Comparison of ENCODE assay signal across 30 cellular contexts in the genomic region with DNA sequence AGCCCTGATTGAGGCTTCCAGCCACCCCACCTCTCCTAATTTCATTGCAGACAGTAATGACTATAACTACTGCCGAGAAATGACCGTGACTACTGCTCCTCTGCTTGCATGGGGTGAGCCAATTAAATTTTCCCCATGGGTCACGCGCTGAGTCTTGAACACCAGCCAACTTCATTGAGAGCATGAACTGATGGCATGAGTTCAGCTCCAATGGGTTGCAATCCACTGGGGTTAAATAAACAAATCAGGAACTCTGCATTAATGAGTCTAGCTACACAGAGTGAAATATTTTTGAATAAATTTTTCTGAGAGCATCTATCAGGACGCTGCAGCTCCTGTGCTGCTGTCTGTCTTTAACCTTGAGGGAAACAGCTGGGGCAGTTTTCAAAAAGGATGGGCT.
"Had no signal": no experiment of that assay in that cellular context is flagged by ENCODE, and none has a peak within 500 bp of the region (broad histone marks: within the 10 kb centered on the region; RNA-seq: fewer than 3 reads in every experiment).

No MANE protein-coding gene starts in this region.

- FAIRE-seq: islet of Langerhans, kidney had no signal

- H3K9me3 Mint-ChIP-seq: mesothelial cell of epicardium; natural killer cell; stimulated activated memory B cell treated with anti-CD40 and anti-IgM and Interleukin-4, amounts not matched to agents 10 μg/mL and 1 μg/mL and 100 μg/mL, for 72 hours; stimulated activated naive CD8-positive, alpha-beta T cell treated with anti-CD3 and anti-CD28 coated beads, Interleukin-15, amount 100 ng/mL, for 72 hours had no signal

- ATAC-seq: left colon; left lung; stimulated activated memory B cell treated with anti-CD40 and anti-IgM and Interleukin-4, amounts not matched to agents 10 μg/mL and 1 μg/mL and 100 μg/mL, for 72 hours; stimulated activated naive CD8-positive, alpha-beta T cell treated with anti-CD3 and anti-CD28 coated beads, Interleukin-15, amount 100 ng/mL, for 72 hours had no signal

- DNase-seq: hypothalamus; immature natural killer cell; kidney; left colon; left lung; mesendoderm; naive B cell; natural killer cell; nephron progenitor cell; occipital lobe; right lobe of liver; stimulated activated CD4-positive, alpha-beta T cell treated with anti-CD3 and anti-CD28 coated beads, Interleukin-1b, Interleukin-23, amount 100 ng/mL, for 48 hours; stimulated activated CD4-positive, alpha-beta T cell treated with anti-CD3 and anti-CD28 coated beads, Interleukin-2, amount 100 ng/mL, for 48 hours; stimulated activated CD4-positive, alpha-beta T cell treated with anti-CD3 and anti-CD28 coated beads, Interleukin-4, amount 100 ng/mL, for 4 hours; stimulated activated CD8-positive, alpha-beta memory T cell treated with anti-CD3 and anti-CD28 coated beads, Interleukin-4, amount 100 ng/mL, for 48 hours; stimulated activated naive CD4-positive, alpha-beta T cell treated with Interleukin-2 at 50 U/mL for 16 hours; stimulated activated naive CD8-positive, alpha-beta T cell treated with anti-CD3 and anti-CD28 coated beads, Interleukin-15, amount 100 ng/mL, for 72 hours; substantia nigra; transverse colon; upper lobe of left lung had no signal

- H3K4me3 Mint-ChIP-seq: immature natural killer cell; mesothelial cell of epicardium; naive B cell; natural killer cell; nephron progenitor cell; neural progenitor cell; stimulated activated memory B cell treated with anti-CD40 and anti-IgM and Interleukin-4, amounts not matched to agents 10 μg/mL and 1 μg/mL and 100 μg/mL, for 72 hours; stimulated activated naive CD8-positive, alpha-beta T cell treated with anti-CD3 and anti-CD28 coated beads, Interleukin-15, amount 100 ng/mL, for 72 hours had no signal

- H3K36me3 Mint-ChIP-seq: immature natural killer cell; mesothelial cell of epicardium; naive B cell; natural killer cell; stimulated activated memory B cell treated with anti-CD40 and anti-IgM and Interleukin-4, amounts not matched to agents 10 μg/mL and 1 μg/mL and 100 μg/mL, for 72 hours had no signal

- H3K27ac ChIP-seq: left lung, neural progenitor cell, neutrophil, parathyroid adenoma, right atrium auricular region, right lobe of liver, transverse colon, upper lobe of left lung, vagina had no signal

- H3K4me1 ChIP-seq: left lung, parathyroid adenoma, right atrium auricular region, right lobe of liver, transverse colon, vagina had no signal

- H3K79me2 ChIP-seq: parathyroid adenoma had no signal

- H3K27me3 ChIP-seq: neural progenitor cell, right atrium auricular region, right lobe of liver, transverse colon, upper lobe of left lung, vagina had no signal

- H3K4me3 ChIP-seq: left lung, lung, neural progenitor cell, right atrium auricular region, right lobe of liver, smooth muscle cell, transverse colon, upper lobe of left lung, vagina had no signal

- H2AFZ ChIP-seq: neural progenitor cell, parathyroid adenoma had no signal

- H3K27ac Mint-ChIP-seq: immature natural killer cell; mesothelial cell of epicardium; naive B cell; natural killer cell; nephron progenitor cell; neural progenitor cell; stimulated activated memory B cell treated with anti-CD40 and anti-IgM and Interleukin-4, amounts not matched to agents 10 μg/mL and 1 μg/mL and 100 μg/mL, for 72 hours; stimulated activated naive CD8-positive, alpha-beta T cell treated with anti-CD3 and anti-CD28 coated beads, Interleukin-15, amount 100 ng/mL, for 72 hours had no signal

- H3K36me3 ChIP-seq: left lung, neural progenitor cell, neutrophil, right atrium auricular region, right lobe of liver, transverse colon, upper lobe of left lung, vagina had no signal

- H3K9ac ChIP-seq: neural progenitor cell, parathyroid adenoma had no signal

- H3K4me1 Mint-ChIP-seq: immature natural killer cell; natural killer cell; stimulated activated memory B cell treated with anti-CD40 and anti-IgM and Interleukin-4, amounts not matched to agents 10 μg/mL and 1 μg/mL and 100 μg/mL, for 72 hours; stimulated activated naive CD8-positive, alpha-beta T cell treated with anti-CD3 and anti-CD28 coated beads, Interleukin-15, amount 100 ng/mL, for 72 hours had no signal

- H3K9me3 ChIP-seq: left lung, neutrophil, right atrium auricular region, right lobe of liver, transverse colon, upper lobe of left lung, vagina had no signal

- H3K4me2 ChIP-seq: neural progenitor cell, smooth muscle cell had no signal
